20 cellular contexts compared by ENCODE assay signal in the genomic region with DNA sequence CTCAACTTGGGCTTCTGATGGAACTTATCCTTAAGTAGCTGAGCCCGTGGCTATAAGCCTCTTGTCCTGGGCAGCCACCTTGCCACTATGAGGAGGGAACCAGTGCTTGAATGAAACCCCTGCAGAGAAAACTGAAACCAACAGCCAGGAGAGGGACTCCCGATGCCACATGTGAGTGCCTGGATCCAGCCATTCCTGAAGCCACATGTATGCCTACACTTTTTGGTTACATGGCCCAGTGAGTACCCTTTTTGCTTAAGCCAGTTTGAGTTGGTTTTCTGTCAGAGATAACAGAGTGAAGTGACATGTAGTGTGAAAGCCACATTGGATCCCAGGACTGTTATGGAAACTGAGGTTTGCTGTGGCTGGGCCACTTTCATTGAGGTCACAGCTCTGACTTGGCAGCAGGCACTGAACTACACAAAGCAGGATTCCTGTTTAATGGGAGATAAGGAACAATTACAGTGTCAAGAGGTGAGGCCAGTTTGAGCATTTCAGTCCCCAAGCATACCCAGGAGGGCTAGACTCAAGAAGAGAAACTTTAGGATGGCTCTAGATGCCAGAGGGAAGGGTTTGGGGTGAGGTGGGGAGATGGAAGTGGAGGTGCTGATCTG.
"Had no signal": no experiment of that assay in that cellular context is flagged by ENCODE, and none has a peak within 500 bp of the region (broad histone marks: within the 10 kb centered on the region; RNA-seq: fewer than 3 reads in every experiment).

No MANE protein-coding gene starts in this region.

- H3K27ac ChIP-seq: epithelial cell of prostate, esophagus muscularis mucosa, pancreas, suprapubic skin, thyroid gland had no signal

- H3K4me3 ChIP-seq: esophagus muscularis mucosa, mucosa of descending colon, pancreas, spleen, suprapubic skin, thyroid gland had no signal

- ATAC-seq: effector memory CD8-positive, alpha-beta T cell; mucosa of descending colon; naive thymus-derived CD8-positive, alpha-beta T cell; pancreas; sciatic nerve had no signal

- H3K27me3 ChIP-seq: esophagus muscularis mucosa, pancreas, spleen, suprapubic skin, thyroid gland had no signal

- FAIRE-seq: colon, pancreas, urothelium cell line had no signal

- H3K9me3 ChIP-seq: esophagus muscularis mucosa, mucosa of descending colon, pancreas, spleen, suprapubic skin, thyroid gland had no signal

- DNase-seq: cerebellar nuclear complex; effector memory CD8-positive, alpha-beta T cell; head of caudate nucleus; hippocampal formation; mucosa of descending colon; naive thymus-derived CD8-positive, alpha-beta T cell; nucleus accumbens; pancreas; spleen; stimulated activated CD4-positive, alpha-beta T cell treated with anti-CD3 and anti-CD28 coated beads, Interleukin-15, amount 100 ng/mL, for 24 hours; stimulated activated CD4-positive, alpha-beta T cell treated with anti-CD3 and anti-CD28 coated beads, Interleukin-1b, Interleukin-23, amount 100 ng/mL, for 48 hours; stimulated activated CD4-positive, alpha-beta T cell treated with anti-CD3 and anti-CD28 coated beads, Interleukin-4, amount 100 ng/mL, for 24 hours; stimulated activated naive CD4-positive, alpha-beta T cell; thyroid gland had no signal

- H3K36me3 ChIP-seq: esophagus muscularis mucosa, pancreas, spleen, suprapubic skin, thyroid gland had no signal

- H3K4me1 ChIP-seq: pancreas, suprapubic skin had no signal
